In the genomic region with DNA sequence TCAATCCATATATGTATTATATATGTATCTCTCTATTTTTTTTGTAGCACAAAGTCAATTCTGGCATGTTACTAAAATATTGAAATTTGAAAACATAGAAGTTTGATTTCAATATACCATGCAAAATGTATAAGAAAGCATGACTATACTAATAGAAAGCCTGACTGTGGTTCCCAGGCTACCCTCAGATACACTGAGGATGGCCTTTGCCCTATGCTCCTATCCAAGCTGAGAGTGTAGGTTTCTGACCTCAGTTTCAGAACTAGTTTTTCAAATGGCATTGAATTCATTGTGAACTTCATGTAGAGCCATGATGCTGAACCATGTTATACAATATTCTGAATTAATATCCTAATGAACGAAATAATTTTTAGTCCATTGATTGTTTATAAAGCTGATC, we compare ENCODE assay signal across 6 cellular contexts.
"Had no signal": no experiment of that assay in that cellular context is flagged by ENCODE, and none has a peak within 500 bp of the region (broad histone marks: within the 10 kb centered on the region; RNA-seq: fewer than 3 reads in every experiment).

No MANE protein-coding gene starts in this region.

- ATAC-seq: HepG2, K562 had no signal

- DNase-seq: IMR-90, KBM-7, KG1 had no signal

- H3K4me3 ChIP-seq: K562 had no signal

- H3K27ac ChIP-seq: HL-60 had no signal
